14 cellular contexts compared by ENCODE assay signal in the genomic region with DNA sequence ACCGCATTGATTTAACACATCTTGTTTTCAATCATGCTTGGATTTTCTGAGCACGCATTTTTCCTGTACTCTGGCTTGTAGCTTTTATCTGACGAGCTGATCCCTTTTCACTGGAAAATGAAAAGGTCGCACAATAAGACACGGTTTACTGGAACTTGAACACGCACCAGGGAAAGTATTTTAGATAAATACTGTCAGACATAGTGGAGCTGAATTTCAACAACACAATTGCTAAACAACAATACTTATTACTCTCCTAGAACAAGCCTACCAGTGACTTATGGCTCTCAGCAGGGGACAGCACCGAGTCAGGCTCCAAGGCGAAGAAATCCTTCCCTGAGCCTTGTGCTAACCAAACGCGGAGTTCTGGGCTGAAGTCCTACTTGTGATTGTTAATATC.
DNase-seq lines count a peak whose midpoint lies in the region; ATAC-seq and TF ChIP-seq lines count a peak whose summit lies in the region.
"Had no signal": no experiment of that assay in that cellular context is flagged by ENCODE, and none has a peak within 500 bp of the region (broad histone marks: within the 10 kb centered on the region; RNA-seq: fewer than 3 reads in every experiment).

No MANE protein-coding gene starts in this region.

- H3K27me3 ChIP-seq in mesendoderm (ENCODE audit: insufficient read depth, low read length, poor library complexity), result no peaks in the 10 kb centered on the region

- TF ChIP-seq CTCF in AG10803 (conservative IDR thresholded peaks at IDR 0.05; ENCODE audit: low read length) (peak; percentile 23; the same call in 1 of the 2 replicates), HFF-Myc (IDR thresholded peaks at IDR 0.05; ENCODE audit: low read depth, low read length, missing control alignments) (peak; percentile 15), epithelial cell of proximal tubule (conservative IDR thresholded peaks at IDR 0.05; ENCODE audit: low read depth, low read length) (peak; percentile 26)

- no peak overlapping the region for H3K4me2 ChIP-seq in mesendoderm (ENCODE audit: low read length)

- no peak for DNase-seq in AG10803 (ENCODE audit: low read depth)
- no peak for DNase-seq in HFF-Myc (ENCODE audit: extremely low read depth, low read depth)
- no peak for DNase-seq in epithelial cell of proximal tubule (ENCODE audit: low read depth)
- peak; percentile 22 for DNase-seq in mesendoderm
- DNase-seq in NCI-H1417 treated with DMSO at 0.1 percent for 48 hours (lab: John Stamatoyannopoulos, UW), result no peak
- DNase-seq in cerebellar nuclear complex (lab: John Stamatoyannopoulos, UW), result no peak
- no peak for DNase-seq in NCI-H69 (lab: John Stamatoyannopoulos, UW)
- DNase-seq: activated CD4-positive, alpha-beta T cell treated with anti-CD3 and anti-CD28 coated beads, Interleukin-2, amount 50 U/mL, for 1 hour; DND-41; erythroblast; stimulated activated CD4-positive, alpha-beta T cell treated with anti-CD3 and anti-CD28 coated beads, Interleukin-2, amount 100 ng/mL, for 24 hours; T-cell had no signal

- H3K79me2 ChIP-seq in mesendoderm (ENCODE audit: control insufficient read depth, insufficient read depth, low read length), result no peaks in the 10 kb centered on the region

- H4K5ac ChIP-seq in mesendoderm (ENCODE audit: low read length), result no peak overlapping the region

- no peak overlapping the region for H4K8ac ChIP-seq in mesendoderm (ENCODE audit: low read depth, low read length)

- no peak overlapping the region for H3K23ac ChIP-seq in mesendoderm (ENCODE audit: low read length)

- no peaks in the 10 kb centered on the region for H3K79me1 ChIP-seq in mesendoderm (ENCODE audit: low read length)

- no peak overlapping the region for H2BK5ac ChIP-seq in mesendoderm (ENCODE audit: low read length)

- no peak overlapping the region for H2AK5ac ChIP-seq in mesendoderm (ENCODE audit: low read length)

- no CpG with 5 or more reads among the region's 10 CpGs for WGBS in mesendoderm (ENCODE audit: extremely low coverage, insufficient coverage, low lambda C conversion rate)

- no peak overlapping the region for H3K56ac ChIP-seq in mesendoderm (ENCODE audit: low read length)

- ATAC-seq in HG03442 (IDR thresholded peaks at IDR 0.05; ENCODE audit: unreplicated experiment), result no peak
- ATAC-seq: T-cell had no signal

- H2BK120ac ChIP-seq in mesendoderm (ENCODE audit: low read depth, low read length), result no peak overlapping the region

- H3K4me1 ChIP-seq in mesendoderm (ENCODE audit: control insufficient read depth, low read depth, low read length), result no peaks in the 10 kb centered on the region
- H3K4me1 ChIP-seq: HAP-1 had no signal

- H3K18ac ChIP-seq in mesendoderm (ENCODE audit: low read length), result no peak overlapping the region

- no peak overlapping the region for H3K4me3 ChIP-seq in AG10803 (ENCODE audit: low read length)
- H3K4me3 ChIP-seq in HFF-Myc (replicated peaks; ENCODE audit: low read depth, low read length), result no peak overlapping the region
- H3K4me3 ChIP-seq in epithelial cell of proximal tubule (ENCODE audit: low read depth, low read length), result no peak overlapping the region
- H3K4me3 ChIP-seq in mesendoderm (ENCODE audit: low read length), result no peak overlapping the region
- H3K4me3 ChIP-seq: HAP-1 had no signal

- no peak overlapping the region for H2BK15ac ChIP-seq in mesendoderm (replicated peaks; ENCODE audit: low read depth)

- no peak overlapping the region for H3K4ac ChIP-seq in mesendoderm (ENCODE audit: low read depth, low read length)

- no peaks in the 10 kb centered on the region for H3K36me3 ChIP-seq in mesendoderm (ENCODE audit: control insufficient read depth, insufficient read depth, low read length)
- H3K36me3 ChIP-seq: HAP-1 had no signal

- H3K27ac ChIP-seq in mesendoderm (ENCODE audit: low read depth, low read length), result no peak overlapping the region

- H3K9ac ChIP-seq in mesendoderm (ENCODE audit: low read length), result no peak overlapping the region
